7 cellular contexts compared by ENCODE assay signal in genomic region chr5:178113141-178113787, GRCh38.
DNase-seq lines count a peak whose midpoint lies in the region; TF ChIP-seq lines count a peak whose summit lies in the region.

A gene with protein sequence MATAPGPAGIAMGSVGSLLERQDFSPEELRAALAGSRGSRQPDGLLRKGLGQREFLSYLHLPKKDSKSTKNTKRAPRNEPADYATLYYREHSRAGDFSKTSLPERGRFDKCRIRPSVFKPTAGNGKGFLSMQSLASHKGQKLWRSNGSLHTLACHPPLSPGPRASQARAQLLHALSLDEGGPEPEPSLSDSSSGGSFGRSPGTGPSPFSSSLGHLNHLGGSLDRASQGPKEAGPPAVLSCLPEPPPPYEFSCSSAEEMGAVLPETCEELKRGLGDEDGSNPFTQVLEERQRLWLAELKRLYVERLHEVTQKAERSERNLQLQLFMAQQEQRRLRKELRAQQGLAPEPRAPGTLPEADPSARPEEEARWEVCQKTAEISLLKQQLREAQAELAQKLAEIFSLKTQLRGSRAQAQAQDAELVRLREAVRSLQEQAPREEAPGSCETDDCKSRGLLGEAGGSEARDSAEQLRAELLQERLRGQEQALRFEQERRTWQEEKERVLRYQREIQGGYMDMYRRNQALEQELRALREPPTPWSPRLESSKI (plus strand): TSS chr5:178113532. CDS start chr5:178119584, 6,052 bp downstream.

- H3K27me3 ChIP-seq in mucosa of rectum (ENCODE audit: control insufficient read depth in 2 of 2, insufficient read depth in 2 of 2, low read length in 2 of 2) = peaks cover 7 to 22% of the 10 kb centered on the region in 2 donors

- in situ Hi-C loops in GM13977 (cut with MboI; ENCODE audit: low pct_unique_long_range_greater_than_20kb, low sequenced_read_pairs, unreplicated experiment) = no loop called here

- peak; percentile 93 for DNase-seq in GM13977 (ENCODE audit: low spot score)
- DNase-seq in NCI-H1048 (lab: John Stamatoyannopoulos, UW) = peak; percentile 66
- DNase-seq in activated CD4-positive, alpha-beta T cell treated with anti-CD3 and anti-CD28 coated beads, Interleukin-2, amount 50 U/mL, for 1 hour = peak; percentile 80
- DNase-seq in ecto neural progenitor cell (ENCODE audit: low spot score) = peak; percentile 93
- DNase-seq in stimulated activated CD8-positive, alpha-beta memory T cell treated with anti-CD3 and anti-CD28 coated beads, Interleukin-7, amount 100 ng/mL, for 48 hours (ENCODE audit: extremely low read depth in 1 of 2, low read depth in 1 of 2) = peak; percentile 77 to 78

- POLR2A ChIA-PET in HEK293 (lab: Yijun Ruan, JAX) = interaction anchor here (1.3 kb wide), 1 partner anchor 25 kb away, joined by 3 read pairs; no protein-coding TSS in a partner anchor

- no peak within 1 kb of the TSS for H3K27ac ChIP-seq in HEK293 (ENCODE audit: extremely low read depth, low read depth, low read length)
- H3K27ac ChIP-seq in mucosa of rectum (ENCODE audit: low read depth in 2 of 2, low read length in 2 of 2) = peak within 1 kb of the TSS in 1 of 2 donors; percentile 48

- CTCF ChIA-PET in HEK293 (lab: Yijun Ruan, JAX) = interaction anchor here (1.0 kb wide), 1 partner anchor 36 kb away, joined by 3 read pairs; no protein-coding TSS in a partner anchor

- H3K36me3 ChIP-seq in HEK293 (ENCODE audit: control insufficient read depth in 2 of 2, insufficient read depth in 1 of 2, low read length in 2 of 2) (no peaks in the 10 kb centered on the region), mucosa of rectum (ENCODE audit: control insufficient read depth in 2 of 2, insufficient read depth in 2 of 2, low read length in 2 of 2) (no peaks in the 10 kb centered on the region)

- H3K4me3 ChIP-seq in HEK293 (ENCODE audit: low read depth, low read length) = peak within 1 kb of the TSS; percentile 49
- peak within 1 kb of the TSS; percentile 57 to 63 for H3K4me3 ChIP-seq in mucosa of rectum (ENCODE audit: low read length in 2 of 2)

- H3K9me3 ChIP-seq in HEK293 (ENCODE audit: control insufficient read depth, insufficient read depth, low read depth, low read length) (no peaks in the 10 kb centered on the region), mucosa of rectum (ENCODE audit: control insufficient read depth in 2 of 2, low read length in 2 of 2) (no peaks in the 10 kb centered on the region)

- H3K4me1 ChIP-seq in HEK293 (ENCODE audit: control insufficient read depth, insufficient read depth, low read length) = no peaks in the 10 kb centered on the region
- peaks cover 20 to 27% of the 10 kb centered on the region in 2 donors for H3K4me1 ChIP-seq in mucosa of rectum (ENCODE audit: control insufficient read depth in 2 of 2, insufficient read depth in 2 of 2, low read length in 2 of 2)

- peak within 1 kb of the TSS; percentile 24 to 34 for H3K9ac ChIP-seq in mucosa of rectum (ENCODE audit: low read depth in 1 of 2, low read length in 2 of 2)

- TF ChIP-seq CTCF in GM13977 (IDR thresholded peaks at IDR 0.05; ENCODE audit: extremely low read depth, insufficient read depth, missing control alignments) (peak; percentile 18), HEK293 (tag by site-specific recombination; IDR thresholded peaks at IDR 0.05) (peak; percentile 46; the same call in 1 of the 2 replicates)

TF ChIP-seq in HEK293, 187 proteins besides CTCF, POLR2A, EP300 and RAD21 (continues in another document):
- TF ChIP-seq ZNF791 (tag by site-specific recombination; IDR thresholded peaks at IDR 0.05) (no peak), ZNF202 (tag by site-specific recombination; IDR thresholded peaks at IDR 0.05; ENCODE audit: borderline replicate concordance) (no peak), ZNF24 (tag by site-specific recombination; IDR thresholded peaks at IDR 0.05) (no peak), ZNF596 (tag by site-specific recombination; IDR thresholded peaks at IDR 0.05) (peak; percentile 16; the same call in 1 of the 2 replicates), ZNF292 (tag by site-specific recombination; IDR thresholded peaks at IDR 0.05; ENCODE audit: borderline replicate concordance, low read depth) (no peak), BCL6B (tag by site-specific recombination; IDR thresholded peaks at IDR 0.05) (no peak), TRIM28 (IDR thresholded peaks at IDR 0.05; ENCODE audit: borderline replicate concordance, low read length) (no peak), ZNF843 (tag by site-specific recombination; IDR thresholded peaks at IDR 0.05) (no peak), ZFP3 (tag by site-specific recombination; IDR thresholded peaks at IDR 0.05; ENCODE audit: low read depth) (no peak), ZSCAN30 (tag by site-specific recombination; IDR thresholded peaks at IDR 0.05) (peak; percentile 62; the same call in 1 of the 2 replicates), ZNF426 (tag by site-specific recombination; IDR thresholded peaks at IDR 0.05) (no peak), EGR2 (tag by site-specific recombination; IDR thresholded peaks at IDR 0.05; ENCODE audit: low read depth) (peak; percentile 89), IKZF3 (tag by site-specific recombination; IDR thresholded peaks at IDR 0.05) (peak; percentile 71), SP3 (tag by site-specific recombination; IDR thresholded peaks at IDR 0.05) (no peak), ZNF561 (tag by site-specific recombination; IDR thresholded peaks at IDR 0.05; ENCODE audit: borderline replicate concordance) (peak; percentile 73; the same call in 1 of the 2 replicates)
- TF ChIP-seq, protein P1, sequence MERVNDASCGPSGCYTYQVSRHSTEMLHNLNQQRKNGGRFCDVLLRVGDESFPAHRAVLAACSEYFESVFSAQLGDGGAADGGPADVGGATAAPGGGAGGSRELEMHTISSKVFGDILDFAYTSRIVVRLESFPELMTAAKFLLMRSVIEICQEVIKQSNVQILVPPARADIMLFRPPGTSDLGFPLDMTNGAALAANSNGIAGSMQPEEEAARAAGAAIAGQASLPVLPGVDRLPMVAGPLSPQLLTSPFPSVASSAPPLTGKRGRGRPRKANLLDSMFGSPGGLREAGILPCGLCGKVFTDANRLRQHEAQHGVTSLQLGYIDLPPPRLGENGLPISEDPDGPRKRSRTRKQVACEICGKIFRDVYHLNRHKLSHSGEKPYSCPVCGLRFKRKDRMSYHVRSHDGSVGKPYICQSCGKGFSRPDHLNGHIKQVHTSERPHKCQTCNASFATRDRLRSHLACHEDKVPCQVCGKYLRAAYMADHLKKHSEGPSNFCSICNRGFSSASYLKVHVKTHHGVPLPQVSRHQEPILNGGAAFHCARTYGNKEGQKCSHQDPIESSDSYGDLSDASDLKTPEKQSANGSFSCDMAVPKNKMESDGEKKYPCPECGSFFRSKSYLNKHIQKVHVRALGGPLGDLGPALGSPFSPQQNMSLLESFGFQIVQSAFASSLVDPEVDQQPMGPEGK (tag by site-specific recombination; IDR thresholded peaks at IDR 0.05) = peak; percentile 23; the same call in 1 of the 2 replicates
- TF ChIP-seq, protein P2, sequence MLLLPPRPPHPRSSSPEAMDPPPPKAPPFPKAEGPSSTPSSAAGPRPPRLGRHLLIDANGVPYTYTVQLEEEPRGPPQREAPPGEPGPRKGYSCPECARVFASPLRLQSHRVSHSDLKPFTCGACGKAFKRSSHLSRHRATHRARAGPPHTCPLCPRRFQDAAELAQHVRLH (tag by site-specific recombination; IDR thresholded peaks at IDR 0.05) = no peak
- TF ChIP-seq, protein P3, sequence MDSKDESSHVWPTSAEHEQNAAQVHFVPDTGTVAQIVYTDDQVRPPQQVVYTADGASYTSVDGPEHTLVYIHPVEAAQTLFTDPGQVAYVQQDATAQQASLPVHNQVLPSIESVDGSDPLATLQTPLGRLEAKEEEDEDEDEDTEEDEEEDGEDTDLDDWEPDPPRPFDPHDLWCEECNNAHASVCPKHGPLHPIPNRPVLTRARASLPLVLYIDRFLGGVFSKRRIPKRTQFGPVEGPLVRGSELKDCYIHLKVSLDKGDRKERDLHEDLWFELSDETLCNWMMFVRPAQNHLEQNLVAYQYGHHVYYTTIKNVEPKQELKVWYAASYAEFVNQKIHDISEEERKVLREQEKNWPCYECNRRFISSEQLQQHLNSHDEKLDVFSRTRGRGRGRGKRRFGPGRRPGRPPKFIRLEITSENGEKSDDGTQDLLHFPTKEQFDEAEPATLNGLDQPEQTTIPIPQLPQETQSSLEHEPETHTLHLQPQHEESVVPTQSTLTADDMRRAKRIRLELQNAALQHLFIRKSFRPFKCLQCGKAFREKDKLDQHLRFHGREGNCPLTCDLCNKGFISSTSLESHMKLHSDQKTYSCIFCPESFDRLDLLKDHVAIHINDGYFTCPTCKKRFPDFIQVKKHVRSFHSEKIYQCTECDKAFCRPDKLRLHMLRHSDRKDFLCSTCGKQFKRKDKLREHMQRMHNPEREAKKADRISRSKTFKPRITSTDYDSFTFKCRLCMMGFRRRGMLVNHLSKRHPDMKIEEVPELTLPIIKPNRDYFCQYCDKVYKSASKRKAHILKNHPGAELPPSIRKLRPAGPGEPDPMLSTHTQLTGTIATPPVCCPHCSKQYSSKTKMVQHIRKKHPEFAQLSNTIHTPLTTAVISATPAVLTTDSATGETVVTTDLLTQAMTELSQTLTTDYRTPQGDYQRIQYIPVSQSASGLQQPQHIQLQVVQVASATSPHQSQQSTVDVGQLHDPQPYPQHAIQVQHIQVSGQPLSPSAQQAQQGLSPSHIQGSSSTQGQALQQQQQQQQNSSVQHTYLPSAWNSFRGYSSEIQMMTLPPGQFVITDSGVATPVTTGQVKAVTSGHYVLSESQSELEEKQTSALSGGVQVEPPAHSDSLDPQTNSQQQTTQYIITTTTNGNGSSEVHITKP (tag by site-specific recombination; IDR thresholded peaks at IDR 0.05) = peak; percentile 68
